Comparison of ENCODE assay signal across 28 cellular contexts in genomic region chr2:210027608-210028007, GRCh38.
"Had no signal": no experiment of that assay in that cellular context is flagged by ENCODE, and none has a peak within 500 bp of the region (broad histone marks: within the 10 kb centered on the region; RNA-seq: fewer than 3 reads in every experiment).

No MANE protein-coding gene starts in this region.

- H3K27me3 ChIP-seq: neutrophil, pancreas, right lobe of liver, sigmoid colon, suprapubic skin, testis, tibial artery, transverse colon, upper lobe of right lung, uterus had no signal

- H3K9me3 ChIP-seq: neutrophil, pancreas, prostate gland, right lobe of liver, sigmoid colon, suprapubic skin, testis, tibial artery, transverse colon, upper lobe of right lung, uterus had no signal

- H3K27ac ChIP-seq: neutrophil, pancreas, prostate gland, right lobe of liver, sigmoid colon, suprapubic skin, testis, tibial artery, transverse colon, upper lobe of right lung, uterus had no signal

- H3K27ac Mint-ChIP-seq: natural killer cell treated with Interleukin-12 subunit alpha and Interleukin-12 subunit beta and Interleukin-15 and Interleukin-18, amount 100 ng/mL, for 72 hours; stimulated activated memory B cell treated with anti-CD40 and anti-IgM and Interleukin-4, amounts not matched to agents 10 μg/mL and 1 μg/mL and 100 μg/mL, for 72 hours; type B pancreatic cell had no signal

- H3K4me3 ChIP-seq: pancreas, prostate gland, right lobe of liver, sigmoid colon, suprapubic skin, testis, tibial artery, transverse colon, upper lobe of right lung, uterus had no signal

- DNase-seq: naive thymus-derived CD8-positive, alpha-beta T cell; nephron progenitor cell; nucleus accumbens; pancreas; right cardiac atrium; right lobe of liver; sigmoid colon; small intestine; stimulated activated CD4-positive, alpha-beta T cell treated with anti-CD3 and anti-CD28 coated beads, Interleukin-15, amount 100 ng/mL, for 24 hours; stimulated activated CD4-positive, alpha-beta T cell treated with anti-CD3 and anti-CD28 coated beads, Interleukin-2, amount 100 ng/mL, for 24 hours; stimulated activated CD4-positive, alpha-beta T cell treated with anti-CD3 and anti-CD28 coated beads, Interleukin-2, amount 100 ng/mL, for 48 hours; stimulated activated CD4-positive, alpha-beta T cell treated with anti-CD3 and anti-CD28 coated beads, Interleukin-4, amount 100 ng/mL, for 24 hours; stimulated activated naive CD4-positive, alpha-beta T cell; stimulated activated naive CD8-positive, alpha-beta T cell treated with anti-CD3 and anti-CD28 coated beads, Interleukin-15, amount 100 ng/mL, for 72 hours; stimulated activated naive CD8-positive, alpha-beta T cell treated with anti-CD3 and anti-CD28 coated beads, Interleukin-15, Interleukin-2, amounts not matched to agents 100 U/mL and 50 U/mL, for 24 hours; substantia nigra; testis; tibial artery; transverse colon; upper lobe of right lung; uterus had no signal

- H3K36me3 ChIP-seq: prostate gland, uterus had no signal

- H3K4me1 Mint-ChIP-seq: nephron progenitor cell; neural crest cell; stimulated activated memory B cell treated with anti-CD40 and anti-IgM and Interleukin-4, amounts not matched to agents 10 μg/mL and 1 μg/mL and 100 μg/mL, for 72 hours; stimulated activated naive CD8-positive, alpha-beta T cell treated with anti-CD3 and anti-CD28 coated beads, Interleukin-15, amount 100 ng/mL, for 72 hours had no signal

- H3K4me3 Mint-ChIP-seq: naive thymus-derived CD8-positive, alpha-beta T cell; natural killer cell treated with Interleukin-12 subunit alpha and Interleukin-12 subunit beta and Interleukin-15 and Interleukin-18, amount 100 ng/mL, for 72 hours; nephron progenitor cell; neural crest cell; stimulated activated memory B cell treated with anti-CD40 and anti-IgM and Interleukin-4, amounts not matched to agents 10 μg/mL and 1 μg/mL and 100 μg/mL, for 72 hours; stimulated activated naive CD8-positive, alpha-beta T cell treated with anti-CD3 and anti-CD28 coated beads, Interleukin-15, amount 100 ng/mL, for 72 hours; type B pancreatic cell had no signal

- H3K4me1 ChIP-seq: pancreas, prostate gland, right lobe of liver, sigmoid colon, suprapubic skin, testis, tibial artery, transverse colon, upper lobe of right lung, uterus had no signal

- H3K27me3 Mint-ChIP-seq: naive thymus-derived CD8-positive, alpha-beta T cell; natural killer cell treated with Interleukin-12 subunit alpha and Interleukin-12 subunit beta and Interleukin-15 and Interleukin-18, amount 100 ng/mL, for 72 hours; stimulated activated memory B cell treated with anti-CD40 and anti-IgM and Interleukin-4, amounts not matched to agents 10 μg/mL and 1 μg/mL and 100 μg/mL, for 72 hours; stimulated activated naive CD8-positive, alpha-beta T cell treated with anti-CD3 and anti-CD28 coated beads, Interleukin-15, amount 100 ng/mL, for 72 hours; type B pancreatic cell had no signal

- H3K9me3 Mint-ChIP-seq: naive thymus-derived CD8-positive, alpha-beta T cell; natural killer cell treated with Interleukin-12 subunit alpha and Interleukin-12 subunit beta and Interleukin-15 and Interleukin-18, amount 100 ng/mL, for 72 hours; nephron progenitor cell; stimulated activated memory B cell treated with anti-CD40 and anti-IgM and Interleukin-4, amounts not matched to agents 10 μg/mL and 1 μg/mL and 100 μg/mL, for 72 hours; type B pancreatic cell had no signal

- ATAC-seq: naive thymus-derived CD8-positive, alpha-beta T cell; natural killer cell treated with Interleukin-12 subunit alpha and Interleukin-12 subunit beta and Interleukin-15 and Interleukin-18, amount 100 ng/mL, for 72 hours; pancreas; right cardiac atrium; right lobe of liver; stimulated activated memory B cell treated with anti-CD40 and anti-IgM and Interleukin-4, amounts not matched to agents 10 μg/mL and 1 μg/mL and 100 μg/mL, for 72 hours; stimulated activated naive CD8-positive, alpha-beta T cell treated with anti-CD3 and anti-CD28 coated beads, Interleukin-15, amount 100 ng/mL, for 72 hours; stimulated activated naive CD8-positive, alpha-beta T cell treated with anti-CD3 and anti-CD28 coated beads, Interleukin-15, Interleukin-2, amounts not matched to agents 100 U/mL and 50 U/mL, for 24 hours; upper lobe of right lung had no signal
